Comparison of ENCODE assay signal across 22 cellular contexts in genomic region chr1:245322673-245323072, GRCh38.
DNase-seq lines count a peak whose midpoint lies in the region; ATAC-seq, FAIRE-seq and TF ChIP-seq lines count a peak whose summit lies in the region.
"Had no signal": no experiment of that assay in that cellular context is flagged by ENCODE, and none has a peak within 500 bp of the region (broad histone marks: within the 10 kb centered on the region; RNA-seq: fewer than 3 reads in every experiment).

No MANE protein-coding gene starts in this region.

- intact Hi-C loops in mammary epithelial cell (cut with micrococcal nuclease): loop anchor here (1.0 kb wide), 1 partner anchor 681 kb away; no protein-coding TSS in a partner anchor
- intact Hi-C loops in gastrocnemius medialis (cut with DNase I; ENCODE audit: low total_unique reads): no loop called here

- BruUV-seq in mammary epithelial cell (replicated peaks; lab: Mats Ljungman, UMichigan): no TSS peak

- in situ Hi-C loops in ACHN (cut with HindIII; ENCODE audit: low pct_ligation_motif_present, low pct_unique_long_range_greater_than_20kb, low sequenced_read_pairs) (no loop called here), mammary epithelial cell (cut with MboI; ENCODE audit: low sequenced_read_pairs in 2 of 2) (no loop called here), gastrocnemius medialis (cut with MboI; ENCODE audit: low sequenced_read_pairs in 4 of 4) (no loop called here)

- TF ChIP-seq CTCF in mammary epithelial cell (conservative IDR thresholded peaks at IDR 0.05 in 1 of 2, IDR thresholded peaks at IDR 0.05 in 1 of 2; ENCODE audit: extremely low read depth in 1 of 2, insufficient read depth in 1 of 2, low read depth in 1 of 2, low read length in 2 of 2) (peak in 1 of 2 donors; percentile 22), gastrocnemius medialis (IDR thresholded peaks at IDR 0.05 in 4 of 5, conservative IDR thresholded peaks at IDR 0.05 in 1 of 5) (no peak), type B pancreatic cell (conservative IDR thresholded peaks at IDR 0.05) (no peak)

- H3K27me3 ChIP-seq in mammary epithelial cell (ENCODE audit: insufficient read depth, low read length): no peaks in the 10 kb centered on the region
- no peaks in the 10 kb centered on the region for H3K27me3 ChIP-seq in gastrocnemius medialis
- H3K27me3 ChIP-seq: esophagus squamous epithelium had no signal

- H3K9me3 ChIP-seq in mammary epithelial cell (replicated peaks; ENCODE audit: insufficient read depth, low read length): peaks cover 2% of the 10 kb centered on the region
- no peaks in the 10 kb centered on the region for H3K9me3 ChIP-seq in gastrocnemius medialis
- H3K9me3 ChIP-seq: esophagus squamous epithelium, heart right ventricle, thoracic aorta had no signal

- no peak overlapping the region for H3K27ac Mint-ChIP-seq in type B pancreatic cell
- H3K27ac Mint-ChIP-seq: activated naive CD8-positive, alpha-beta T cell treated with anti-CD3 and anti-CD28 coated beads for 36 hours; memory B cell had no signal

- no peak overlapping the region for H3K27ac ChIP-seq in mammary epithelial cell (ENCODE audit: insufficient read depth, low read depth, low read length)
- H3K27ac ChIP-seq in gastrocnemius medialis: no peak overlapping the region
- H3K27ac ChIP-seq: esophagus squamous epithelium, heart right ventricle, thoracic aorta had no signal

- no peak overlapping the region for H3K4me3 ChIP-seq in mammary epithelial cell (replicated peaks in 1 of 3; ENCODE audit: insufficient read depth in 1 of 3, low read depth in 2 of 3, low read length in 3 of 3)
- no peak overlapping the region for H3K4me3 ChIP-seq in gastrocnemius medialis
- H3K4me3 ChIP-seq: esophagus squamous epithelium, heart right ventricle, thoracic aorta had no signal

- H3K4me2 ChIP-seq in mammary epithelial cell (ENCODE audit: insufficient read depth, low read depth, low read length): no peak overlapping the region

- no peaks in the 10 kb centered on the region for H3K9me3 Mint-ChIP-seq in type B pancreatic cell
- H3K9me3 Mint-ChIP-seq: activated naive CD8-positive, alpha-beta T cell treated with anti-CD3 and anti-CD28 coated beads for 36 hours; neural crest cell had no signal

- 19% methylated on average over 4 of the region's 4 CpGs for WGBS in mammary epithelial cell (ENCODE audit: low coverage, missing lambda C conversion rate)

- dilution Hi-C loops in mammary epithelial cell (cut with HindIII; ENCODE audit: low sequenced_read_pairs): no loop called here

- ATAC-seq in gastrocnemius medialis: no peak
- ATAC-seq: heart right ventricle, Panc1 had no signal

- H3K79me2 ChIP-seq in mammary epithelial cell (ENCODE audit: insufficient read depth, low read length): no peaks in the 10 kb centered on the region

- H3K9ac ChIP-seq in mammary epithelial cell (ENCODE audit: insufficient read depth, low read length): no peak overlapping the region

- DNase-seq in ACHN (peak; percentile 67), GM03348 (ENCODE audit: low spot score) (peak; percentile 32), RCC 7860 (ENCODE audit: low spot score) (peak; percentile 64), mammary epithelial cell (peak; percentile 50), gastrocnemius medialis (no peak), NCI-H774 (lab: John Stamatoyannopoulos, UW) (no peak), type B pancreatic cell (ENCODE audit: extremely low spot score, unreplicated experiment) (no peak), mesenteric fat pad (ENCODE audit: low spot score) (no peak)
- DNase-seq: activated CD4-positive, alpha-beta T cell treated with anti-CD3 and anti-CD28 coated beads, Interleukin-2, amount 50 U/mL, for 48 hours; activated naive CD8-positive, alpha-beta T cell treated with anti-CD3 and anti-CD28 coated beads for 36 hours; activated T-cell treated with anti-CD3 and anti-CD28 coated beads, Interleukin-2, amount 50 U/mL, for 48 hours; esophagus squamous epithelium; GOT3; heart right ventricle; islet precursor cell; Karpas-422; NCI-H146; stimulated activated CD4-positive, alpha-beta T cell treated with anti-CD3 and anti-CD28 coated beads, Interleukin-12 subunit alpha, Interleukin-12 subunit beta, amount 100 ng/mL, for 4 hours had no signal

- no peak overlapping the region for H3K4me3 Mint-ChIP-seq in type B pancreatic cell
- H3K4me3 Mint-ChIP-seq: activated naive CD8-positive, alpha-beta T cell treated with anti-CD3 and anti-CD28 coated beads for 36 hours; memory B cell; neural crest cell had no signal

- CTCF ChIA-PET in mammary epithelial cell (lab: Charles Lee; ENCODE audit: low non-redundant PET): interaction anchor here (0.7 kb wide), 1 partner anchor 166 kb away, joined by 9 read pairs; no protein-coding TSS in a partner anchor

- H4K20me1 ChIP-seq in mammary epithelial cell (ENCODE audit: insufficient read depth, low read length): no peaks in the 10 kb centered on the region

- TF ChIP-seq POLR2A in gastrocnemius medialis (IDR thresholded peaks at IDR 0.05): no peak

- no peaks in the 10 kb centered on the region for H3K36me3 Mint-ChIP-seq in type B pancreatic cell
- H3K36me3 Mint-ChIP-seq: activated naive CD8-positive, alpha-beta T cell treated with anti-CD3 and anti-CD28 coated beads for 36 hours; memory B cell had no signal

- peak; percentile 89 for FAIRE-seq in RCC 7860 (lab: Jason Lieb, UNC)

- peaks cover 25% of the 10 kb centered on the region for H3K27me3 Mint-ChIP-seq in type B pancreatic cell
- H3K27me3 Mint-ChIP-seq: activated naive CD8-positive, alpha-beta T cell treated with anti-CD3 and anti-CD28 coated beads for 36 hours had no signal

- H3K4me1 Mint-ChIP-seq in type B pancreatic cell (ENCODE audit: unreplicated experiment): peaks cover 23% of the 10 kb centered on the region
- H3K4me1 Mint-ChIP-seq: memory B cell had no signal

- H2AFZ ChIP-seq in mammary epithelial cell (ENCODE audit: low read depth, low read length): no peak overlapping the region

- H3K36me3 ChIP-seq in mammary epithelial cell (ENCODE audit: insufficient read depth, low read length) (no peaks in the 10 kb centered on the region), gastrocnemius medialis (no peaks in the 10 kb centered on the region)
- H3K36me3 ChIP-seq: esophagus squamous epithelium, heart right ventricle, thoracic aorta had no signal

- H3K4me1 ChIP-seq in mammary epithelial cell (ENCODE audit: insufficient read depth, low read length) (no peaks in the 10 kb centered on the region), gastrocnemius medialis (no peaks in the 10 kb centered on the region)
- H3K4me1 ChIP-seq: esophagus squamous epithelium had no signal

Comparison
In these comparisons a context has a peak if more than half of its experiments do, and no peak if none do; other contexts are left out.
1. DNase-seq: peak in ACHN (single experiment), GM03348 (single experiment), RCC 7860 (single experiment) and mammary epithelial cell (single experiment); none in gastrocnemius medialis (0 of 2), NCI-H774 (single experiment), type B pancreatic cell (single experiment) and mesenteric fat pad (single experiment).